10 cellular contexts compared by ENCODE assay signal in the genomic region with DNA sequence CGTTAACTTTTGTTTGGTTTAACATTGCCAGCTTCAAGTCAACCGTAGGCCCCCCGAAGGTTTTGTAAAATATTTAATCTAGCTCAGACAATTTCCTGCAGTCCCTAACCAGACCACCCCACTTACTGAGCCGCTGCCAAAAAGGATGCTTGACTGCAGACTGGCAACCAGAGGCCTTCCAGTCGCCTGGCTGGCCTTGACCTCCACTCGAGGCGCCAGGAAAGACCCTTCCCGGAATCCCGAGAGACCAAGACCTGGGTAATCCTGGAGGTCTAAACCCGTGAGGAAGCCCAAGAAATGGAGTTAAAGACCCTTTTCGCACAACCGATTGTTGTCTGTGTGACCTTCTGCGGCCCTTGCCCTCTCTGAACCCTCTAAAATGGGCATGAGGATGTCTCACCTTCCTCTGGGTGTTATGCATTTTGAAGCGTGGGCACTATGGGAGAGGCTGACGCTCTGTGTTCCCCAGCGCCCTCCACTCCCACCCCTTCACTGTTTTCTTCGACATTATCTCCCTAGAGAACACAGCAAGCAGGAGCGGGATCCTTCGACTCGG.
DNase-seq lines count a peak whose midpoint lies in the region; ATAC-seq and TF ChIP-seq lines count a peak whose summit lies in the region.
"Had no signal": no experiment of that assay in that cellular context is flagged by ENCODE, and none has a peak within 500 bp of the region (broad histone marks: within the 10 kb centered on the region; RNA-seq: fewer than 3 reads in every experiment).

No MANE protein-coding gene starts in this region.

- H3K36me3 Mint-ChIP-seq in brain (no peaks in the 10 kb centered on the region), nephron progenitor cell (ENCODE audit: low read depth) (no peaks in the 10 kb centered on the region)

- H3K27ac ChIP-seq in right cardiac atrium (ENCODE audit: low read length) (peak overlapping the region; percentile 6), uterus (peak overlapping the region; percentile 84 to 93)

- H3K27me3 Mint-ChIP-seq in brain (peaks cover 53% of the 10 kb centered on the region), nephron progenitor cell (ENCODE audit: low read depth, poor library complexity) (peaks cover 51% of the 10 kb centered on the region)

- ATAC-seq in right cardiac atrium = no peak
- ATAC-seq in Right ventricle myocardium superior (ENCODE audit: poor library complexity) = no peak
- no peak for ATAC-seq in HG03442 (IDR thresholded peaks at IDR 0.05; ENCODE audit: unreplicated experiment)

- H3K9me3 ChIP-seq in right cardiac atrium (ENCODE audit: control insufficient read depth, low read length) = no peaks in the 10 kb centered on the region
- no peaks in the 10 kb centered on the region for H3K9me3 ChIP-seq in uterus

- WGBS in right cardiac atrium = 55% methylated on average over 20 of the region's 20 CpGs

- H3K36me3 ChIP-seq in uterus = no peaks in the 10 kb centered on the region

- H3K4me1 ChIP-seq in right cardiac atrium (ENCODE audit: control insufficient read depth, insufficient read depth, low read length) (peaks cover 8% of the 10 kb centered on the region), uterus (no peaks in the 10 kb centered on the region)

- TF ChIP-seq CTCF in brain (conservative IDR thresholded peaks at IDR 0.05) (no peak), nephron progenitor cell (IDR thresholded peaks at IDR 0.05) (no peak), uterus (IDR thresholded peaks at IDR 0.05) (no peak)

- H3K4me1 Mint-ChIP-seq in brain (peaks cover 65% of the 10 kb centered on the region), nephron progenitor cell (peaks cover 55% of the 10 kb centered on the region)

- H3K4me3 Mint-ChIP-seq in brain (peak overlapping the region in 4 of 5 experiments; percentile 63 to 80 (median 70)), nephron progenitor cell (peak overlapping the region; percentile 67)

- H3K4me3 ChIP-seq in right cardiac atrium (ENCODE audit: low read length) (no peak overlapping the region), uterus (peak overlapping the region in 1 of 2 donors; percentile 56)

- H3K27ac Mint-ChIP-seq in brain (peak overlapping the region in 4 of 5 experiments; percentile 68 to 91 (median 84)), nephron progenitor cell (no peak overlapping the region)

- H3K9me3 Mint-ChIP-seq in brain = peaks cover 0 to 20% (median 3%) of the 10 kb centered on the region in 5 experiments
- H3K9me3 Mint-ChIP-seq in nephron progenitor cell = peaks cover 27% of the 10 kb centered on the region

- intact Hi-C loops in right cardiac atrium (cut with DNase I) (loop anchor here in 3 of 4 donors (5.0 to 10.0 kb wide), 4 partner anchors 83 to 194 kb away; partner anchors contain the start of gene BCOR (in 2 of the 3)), Right ventricle myocardium superior (cut with DNase I) (loop anchor here (10.0 kb wide), 4 partner anchors 73 to 197 kb away; no protein-coding TSS in a partner anchor), uterus (cut with DNase I; ENCODE audit: low total_unique reads) (loop anchor here (5.0 to 10.0 kb wide), 3 partner anchors 93 to 253 kb away; no protein-coding TSS in a partner anchor)

- TF ChIP-seq POLR2A in uterus (IDR thresholded peaks at IDR 0.05) = no peak

- peak in 1 of 3 donors; percentile 30 for DNase-seq in right cardiac atrium
- DNase-seq in Right ventricle myocardium superior = no peak
- DNase-seq in nephron progenitor cell = no peak
- DNase-seq in uterus = peak in 1 of 2 donors; percentile 28
- no peak for DNase-seq in midbrain (lab: John Stamatoyannopoulos, UW)
- DNase-seq in activated CD4-positive, alpha-beta T cell treated with anti-CD3 and anti-CD28 coated beads for 1 hour = no peak
- DNase-seq: AML-193, NCI-H2227 treated with DMSO at 0.1 percent for 48 hours had no signal

- no peaks in the 10 kb centered on the region for H3K27me3 ChIP-seq in right cardiac atrium (ENCODE audit: control insufficient read depth, insufficient read depth)
- no peaks in the 10 kb centered on the region for H3K27me3 ChIP-seq in uterus
